Comparison of ENCODE assay signal across 17 cellular contexts in the genomic region with DNA sequence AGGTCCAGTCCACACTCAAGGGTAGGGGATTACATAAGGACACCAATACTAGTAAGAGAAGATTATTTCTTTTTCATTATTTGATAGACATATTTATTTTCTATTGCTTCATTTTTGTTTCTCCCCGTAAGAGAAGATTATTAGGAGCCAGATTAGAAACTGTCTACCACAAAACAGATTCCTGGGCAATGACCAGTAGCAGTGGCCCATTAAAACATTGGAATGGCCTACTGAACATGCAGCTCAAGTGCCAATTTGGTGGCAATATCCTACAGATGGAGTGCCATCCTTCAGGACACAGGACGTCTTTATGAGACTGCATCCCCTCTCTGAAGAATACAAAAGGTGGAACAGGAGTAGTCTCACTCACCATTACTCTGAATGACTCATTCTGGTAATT. TPM values are rescaled to one million over a fixed set of nuclear protein-coding genes. Genes with fewer than 3 reads are reported as not detected.
DNase-seq lines count a peak whose midpoint lies in the region; TF ChIP-seq lines count a peak whose summit lies in the region.
"Had no signal": no experiment of that assay in that cellular context is flagged by ENCODE, and none has a peak within 500 bp of the region (broad histone marks: within the 10 kb centered on the region; RNA-seq: fewer than 3 reads in every experiment).

No MANE protein-coding gene starts in this region.

- H3K27me3 ChIP-seq in ACC112 (ENCODE audit: insufficient read depth, low read length) (no peaks in the 10 kb centered on the region), SJSA1 (replicated peaks) (no peaks in the 10 kb centered on the region), mesenchymal stem cell (ENCODE audit: control insufficient read depth in 1 of 2, insufficient read depth in 1 of 2, low read length in 2 of 2) (no peaks in the 10 kb centered on the region), colonic mucosa (no peaks in the 10 kb centered on the region)

- no peaks in the 10 kb centered on the region for H3K79me2 ChIP-seq in ACC112 (ENCODE audit: control insufficient read depth, insufficient read depth, low read length, unreplicated experiment)

- no peak overlapping the region for H3K4ac ChIP-seq in mesenchymal stem cell (ENCODE audit: low read depth in 1 of 2, low read length in 2 of 2)

- peak overlapping the region; percentile 92 for H2AK5ac ChIP-seq in mesenchymal stem cell (ENCODE audit: low read length, severe bottlenecking)

- DNase-seq in HCEC 1CT (peak; percentile 30), SJSA1 (ENCODE audit: low read depth in 1 of 2, low spot score in 2 of 2) (no peak), mesenchymal stem cell (no peak), SHP77 (lab: John Stamatoyannopoulos, UW) (no peak), NCI-H748 treated with DMSO at 0.1 percent for 48 hours (lab: John Stamatoyannopoulos, UW) (no peak), colonic mucosa (no peak)
- DNase-seq: Caco-2; CD4-positive, alpha-beta T cell; GF-D8; KG1; NCI-H1048; NCI-H1436 treated with DMSO at 0.1 percent for 48 hours; NCI-H2029; NCI-H2171; NCI-H526 treated with DMSO at 0.1 percent for 48 hours; SHP77 treated with DMSO at 0.1 percent for 48 hours had no signal

- peaks cover 5% of the 10 kb centered on the region for H3K79me1 ChIP-seq in mesenchymal stem cell (replicated peaks; ENCODE audit: low read length, poor library complexity, severe bottlenecking)

- H3K18ac ChIP-seq in mesenchymal stem cell (ENCODE audit: low read depth in 1 of 2, low read length in 2 of 2): no peak overlapping the region

- H4K91ac ChIP-seq in mesenchymal stem cell (ENCODE audit: low read length): no peak overlapping the region

- no peaks in the 10 kb centered on the region for H3K9me3 ChIP-seq in SJSA1 (replicated peaks)
- H3K9me3 ChIP-seq in mesenchymal stem cell (ENCODE audit: control insufficient read depth, low read length): no peaks in the 10 kb centered on the region
- no peaks in the 10 kb centered on the region for H3K9me3 ChIP-seq in colonic mucosa
- H3K9me3 ChIP-seq: Caco-2 had no signal

- no peak overlapping the region for H2AFZ ChIP-seq in ACC112 (ENCODE audit: low read length, unreplicated experiment)
- no peak overlapping the region for H2AFZ ChIP-seq in mesenchymal stem cell (ENCODE audit: low read depth, low read length)

- H2BK5ac ChIP-seq in mesenchymal stem cell (ENCODE audit: low read depth, low read length, poor library complexity, severe bottlenecking): peak overlapping the region; percentile 38

- no peak overlapping the region for H2BK120ac ChIP-seq in mesenchymal stem cell (ENCODE audit: low read depth, low read length)

- no peak overlapping the region for H2BK15ac ChIP-seq in mesenchymal stem cell (ENCODE audit: low read depth, poor library complexity, severe bottlenecking)

- no peak for TF ChIP-seq CTCF in colonic mucosa (IDR thresholded peaks at IDR 0.05)

- H4K8ac ChIP-seq in mesenchymal stem cell (ENCODE audit: low read length): no peak overlapping the region

- H3K4me2 ChIP-seq in mesenchymal stem cell (ENCODE audit: low read length, poor library complexity, severe bottlenecking): no peak overlapping the region

- H3K27ac ChIP-seq in ACC112 (ENCODE audit: low read depth, low read length) (peak overlapping the region; percentile 76), SJSA1 (peak overlapping the region; percentile 56), mesenchymal stem cell (ENCODE audit: low read length, poor library complexity, severe bottlenecking) (peak overlapping the region; percentile 95), colonic mucosa (no peak overlapping the region)

- H3K9ac ChIP-seq in mesenchymal stem cell (ENCODE audit: low read length) (peak overlapping the region; percentile 18), colonic mucosa (ENCODE audit: low read depth in 2 of 2, low read length in 2 of 2) (no peak overlapping the region)

- H3K4me1 ChIP-seq in ACC112 (ENCODE audit: control insufficient read depth, insufficient read depth, low read length, unreplicated experiment) (peaks cover 57% of the 10 kb centered on the region), SJSA1 (replicated peaks) (peaks cover 26% of the 10 kb centered on the region), mesenchymal stem cell (ENCODE audit: control insufficient read depth, insufficient read depth, low read depth, low read length) (peaks cover 3% of the 10 kb centered on the region), colonic mucosa (no peaks in the 10 kb centered on the region)
- H3K4me1 ChIP-seq: Caco-2 had no signal

- 98% methylated on average over 2 of the region's 2 CpGs for WGBS in mesenchymal stem cell

- no peaks in the 10 kb centered on the region for H3K36me3 ChIP-seq in ACC112 (ENCODE audit: insufficient read depth, low read length)
- no peaks in the 10 kb centered on the region for H3K36me3 ChIP-seq in SJSA1
- no peaks in the 10 kb centered on the region for H3K36me3 ChIP-seq in mesenchymal stem cell (ENCODE audit: control insufficient read depth in 1 of 2, insufficient read depth in 2 of 2, low read depth in 1 of 2, low read length in 2 of 2)
- H3K36me3 ChIP-seq in colonic mucosa: no peaks in the 10 kb centered on the region

- H3K4me3 ChIP-seq in ACC112 (ENCODE audit: low read depth, low read length) (no peak overlapping the region; the same call in 1 of the 2 replicates), SJSA1 (no peak overlapping the region), mesenchymal stem cell (ENCODE audit: insufficient read depth in 1 of 2, low read depth in 1 of 2, low read length in 2 of 2) (peak overlapping the region in 1 of 2 experiments; percentile 10), colonic mucosa (no peak overlapping the region)

- no peak overlapping the region for H3K23ac ChIP-seq in mesenchymal stem cell (ENCODE audit: low read length in 2 of 2)

- intact Hi-C loops in colonic mucosa (cut with DNase I): no loop called here

- H2BK12ac ChIP-seq in mesenchymal stem cell (ENCODE audit: low read length in 2 of 2): no peak overlapping the region

- no peak overlapping the region for H3K14ac ChIP-seq in mesenchymal stem cell (ENCODE audit: low read length in 2 of 2)

RNA-seq across cellular contexts. Expression of gene ARHGAP29, which starts 34.0 kb away (rescaled TPM):
- 20.5 and 20.6 TPM in 2 replicates for total RNA-seq in SJSA1 (2014; rRNA removed; shearing (Covaris generic))
- 4.1 TPM for polyA plus RNA-seq in mesenchymal stem cell (2013, experiment 1 of 2)
- 4.1 TPM for polyA plus RNA-seq in mesenchymal stem cell (2013, experiment 2 of 2)
- total RNA-seq in colonic mucosa: 1 to 10 TPM; 2.5 to 8.6 TPM
- total RNA-seq: CD4-positive, alpha-beta T cell had no signal
